Comparison of ENCODE assay signal across 1 cellular context in the genomic region with DNA sequence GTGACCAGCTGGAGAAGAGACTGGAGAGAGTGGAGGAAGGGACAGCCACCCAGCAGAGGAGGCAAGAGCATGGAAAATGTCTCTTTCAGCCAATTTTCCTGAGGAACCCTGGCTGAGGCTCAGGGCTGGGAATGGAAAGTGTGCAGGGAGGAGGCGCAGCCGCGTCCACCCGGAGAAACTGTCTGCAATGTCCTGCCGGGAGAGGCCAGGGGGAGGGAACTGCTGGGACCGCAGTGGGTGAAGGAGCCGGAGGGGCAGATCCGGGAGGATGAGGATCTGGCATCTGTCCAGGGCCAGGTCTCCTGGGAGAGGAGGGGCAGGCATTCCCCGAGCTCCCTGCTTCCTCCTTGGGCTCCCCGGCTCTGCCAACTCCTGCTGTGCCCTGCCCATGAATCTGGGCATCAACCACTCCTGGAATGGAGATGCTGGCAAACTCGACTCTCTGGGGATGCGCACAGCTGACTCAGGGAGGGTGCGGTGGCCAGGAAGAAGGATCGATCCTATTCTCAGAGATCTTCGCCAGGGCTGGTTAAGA.
TF ChIP-seq lines count a peak whose summit lies in the region.

No MANE protein-coding gene starts in this region.

TF ChIP-seq in SK-N-SH, 30 proteins besides CTCF, POLR2A, EP300 and RAD21 (continued from another document):
- TF ChIP-seq, protein P1, sequence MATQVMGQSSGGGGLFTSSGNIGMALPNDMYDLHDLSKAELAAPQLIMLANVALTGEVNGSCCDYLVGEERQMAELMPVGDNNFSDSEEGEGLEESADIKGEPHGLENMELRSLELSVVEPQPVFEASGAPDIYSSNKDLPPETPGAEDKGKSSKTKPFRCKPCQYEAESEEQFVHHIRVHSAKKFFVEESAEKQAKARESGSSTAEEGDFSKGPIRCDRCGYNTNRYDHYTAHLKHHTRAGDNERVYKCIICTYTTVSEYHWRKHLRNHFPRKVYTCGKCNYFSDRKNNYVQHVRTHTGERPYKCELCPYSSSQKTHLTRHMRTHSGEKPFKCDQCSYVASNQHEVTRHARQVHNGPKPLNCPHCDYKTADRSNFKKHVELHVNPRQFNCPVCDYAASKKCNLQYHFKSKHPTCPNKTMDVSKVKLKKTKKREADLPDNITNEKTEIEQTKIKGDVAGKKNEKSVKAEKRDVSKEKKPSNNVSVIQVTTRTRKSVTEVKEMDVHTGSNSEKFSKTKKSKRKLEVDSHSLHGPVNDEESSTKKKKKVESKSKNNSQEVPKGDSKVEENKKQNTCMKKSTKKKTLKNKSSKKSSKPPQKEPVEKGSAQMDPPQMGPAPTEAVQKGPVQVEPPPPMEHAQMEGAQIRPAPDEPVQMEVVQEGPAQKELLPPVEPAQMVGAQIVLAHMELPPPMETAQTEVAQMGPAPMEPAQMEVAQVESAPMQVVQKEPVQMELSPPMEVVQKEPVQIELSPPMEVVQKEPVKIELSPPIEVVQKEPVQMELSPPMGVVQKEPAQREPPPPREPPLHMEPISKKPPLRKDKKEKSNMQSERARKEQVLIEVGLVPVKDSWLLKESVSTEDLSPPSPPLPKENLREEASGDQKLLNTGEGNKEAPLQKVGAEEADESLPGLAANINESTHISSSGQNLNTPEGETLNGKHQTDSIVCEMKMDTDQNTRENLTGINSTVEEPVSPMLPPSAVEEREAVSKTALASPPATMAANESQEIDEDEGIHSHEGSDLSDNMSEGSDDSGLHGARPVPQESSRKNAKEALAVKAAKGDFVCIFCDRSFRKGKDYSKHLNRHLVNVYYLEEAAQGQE (IDR thresholded peaks at IDR 0.05; ENCODE audit: low read depth, low read length): no peak
- TF ChIP-seq GABPA (IDR thresholded peaks at IDR 0.05; ENCODE audit: low read depth) (no peak), RFX5 (IDR thresholded peaks at IDR 0.05; ENCODE audit: low read length) (no peak)
- TF ChIP-seq, protein P2, sequence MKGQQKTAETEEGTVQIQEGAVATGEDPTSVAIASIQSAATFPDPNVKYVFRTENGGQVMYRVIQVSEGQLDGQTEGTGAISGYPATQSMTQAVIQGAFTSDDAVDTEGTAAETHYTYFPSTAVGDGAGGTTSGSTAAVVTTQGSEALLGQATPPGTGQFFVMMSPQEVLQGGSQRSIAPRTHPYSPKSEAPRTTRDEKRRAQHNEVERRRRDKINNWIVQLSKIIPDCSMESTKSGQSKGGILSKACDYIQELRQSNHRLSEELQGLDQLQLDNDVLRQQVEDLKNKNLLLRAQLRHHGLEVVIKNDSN (IDR thresholded peaks at IDR 0.05; ENCODE audit: borderline replicate concordance, low read depth): no peak
